In the genomic region with DNA sequence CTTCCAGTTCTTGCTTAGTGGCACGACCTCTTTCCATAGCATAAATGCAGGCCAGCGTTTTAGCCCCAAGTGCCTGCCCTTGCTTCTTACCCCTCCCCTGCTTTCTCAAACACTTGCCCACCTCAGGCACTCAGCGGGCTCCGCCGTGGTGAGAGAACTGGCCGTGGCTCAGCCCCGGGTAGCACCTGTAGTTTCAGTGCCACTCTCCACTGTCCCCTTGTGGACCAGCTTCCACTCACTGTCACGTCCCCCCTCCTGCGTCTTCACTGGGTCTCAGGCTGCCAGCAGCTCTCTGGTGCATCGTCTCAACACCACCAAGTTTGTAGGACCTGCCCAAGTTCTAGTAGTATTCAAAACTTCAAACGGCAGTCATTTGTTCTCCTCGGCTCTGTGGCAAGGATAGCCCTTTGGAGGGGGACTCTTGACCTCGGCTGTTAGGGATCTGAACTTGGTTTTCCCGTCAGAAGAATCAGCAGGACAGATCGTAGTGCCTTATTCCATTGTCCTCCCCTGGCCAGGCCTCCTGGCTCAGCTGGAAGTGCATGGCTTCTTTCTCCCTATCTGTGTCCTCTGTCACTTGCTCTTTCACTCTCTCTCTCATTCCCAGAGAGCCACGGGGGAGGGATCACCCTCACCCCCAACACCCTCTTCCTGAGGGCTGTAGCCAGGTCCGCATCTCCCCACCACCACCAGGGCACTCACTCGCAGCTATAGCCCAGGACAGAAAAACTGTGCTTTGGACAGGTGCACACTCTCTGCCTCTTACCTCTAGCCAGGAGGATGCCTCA, we compare ENCODE assay signal across 25 cellular contexts.
"Had no signal": no experiment of that assay in that cellular context is flagged by ENCODE, and none has a peak within 500 bp of the region (broad histone marks: within the 10 kb centered on the region; RNA-seq: fewer than 3 reads in every experiment).

No MANE protein-coding gene starts in this region.

- ATAC-seq: activated CD8-positive, alpha-beta memory T cell treated with anti-CD3 and anti-CD28 coated beads, Interleukin-2, amount 10 ng/mL, durations not matched to agents 7 days and 5 days; activated CD8-positive, alpha-beta T cell treated with anti-CD3 and anti-CD28 coated beads for 36 hours; esophagus mucosa; pancreas had no signal

- H3K4me3 Mint-ChIP-seq: activated CD4-positive, alpha-beta T cell treated with anti-CD3 and anti-CD28 coated beads, Interleukin-2, amount 10 ng/mL, durations not matched to agents 7 days and 5 days; activated CD8-positive, alpha-beta memory T cell treated with anti-CD3 and anti-CD28 coated beads, Interleukin-2, amount 10 ng/mL, durations not matched to agents 7 days and 5 days; activated CD8-positive, alpha-beta T cell treated with anti-CD3 and anti-CD28 coated beads for 36 hours; activated naive CD4-positive, alpha-beta T cell treated with anti-CD3 and anti-CD28 coated beads, Interleukin-2, amount 50 U/mL, for 24 hours; brain; nephron; T-helper 2 cell treated with Interferon-gamma antibody and Interleukin-4, amounts not matched to agents 5 μg/mL and 100 μg/mL, for 36 hours had no signal

- H3K27me3 Mint-ChIP-seq: activated CD4-positive, alpha-beta T cell treated with anti-CD3 and anti-CD28 coated beads, Interleukin-2, amount 10 ng/mL, durations not matched to agents 7 days and 5 days; activated CD8-positive, alpha-beta memory T cell treated with anti-CD3 and anti-CD28 coated beads, Interleukin-2, amount 10 ng/mL, durations not matched to agents 7 days and 5 days; activated CD8-positive, alpha-beta T cell treated with anti-CD3 and anti-CD28 coated beads for 36 hours; activated naive CD4-positive, alpha-beta T cell treated with anti-CD3 and anti-CD28 coated beads, Interleukin-2, amount 50 U/mL, for 24 hours; brain had no signal

- H3K9me3 Mint-ChIP-seq: activated CD4-positive, alpha-beta T cell treated with anti-CD3 and anti-CD28 coated beads, Interleukin-2, amount 10 ng/mL, durations not matched to agents 7 days and 5 days; activated CD8-positive, alpha-beta T cell treated with anti-CD3 and anti-CD28 coated beads for 36 hours; activated naive CD4-positive, alpha-beta T cell treated with anti-CD3 and anti-CD28 coated beads, Interleukin-2, amount 50 U/mL, for 24 hours; brain; nephron; T-helper 2 cell treated with Interferon-gamma antibody and Interleukin-4, amounts not matched to agents 5 μg/mL and 100 μg/mL, for 36 hours had no signal

- H3K4me1 ChIP-seq: pancreas had no signal

- H3K36me3 ChIP-seq: uterus had no signal

- H3K27me3 ChIP-seq: pancreas, stomach, suprapubic skin, tibial nerve, uterus had no signal

- H3K9me3 ChIP-seq: pancreas, stomach, suprapubic skin, tibial nerve, uterus had no signal

- DNase-seq: activated CD4-positive, alpha-beta T cell treated with anti-CD3 and anti-CD28 coated beads, Interleukin-2, amount 10 ng/mL, durations not matched to agents 7 days and 5 days; activated CD4-positive, CD25-positive, alpha-beta regulatory T cell treated with anti-CD3 and anti-CD28 coated beads, Interleukin-2, amount 50 U/mL, for 72 hours; activated CD8-positive, alpha-beta memory T cell treated with anti-CD3 and anti-CD28 coated beads, Interleukin-2, amount 10 ng/mL, durations not matched to agents 7 days and 5 days; activated CD8-positive, alpha-beta T cell treated with anti-CD3 and anti-CD28 coated beads for 36 hours; activated gamma-delta T cell; activated T-cell treated with anti-CD3 and anti-CD28 coated beads for 4 hours; anterior cingulate cortex; caudate nucleus; dermis blood vessel endothelial cell; effector CD8-positive, alpha-beta T cell; foreskin melanocyte; hypothalamus; mesenchymal stem cell; pancreas; stimulated activated CD4-positive, alpha-beta T cell treated with anti-CD3 and anti-CD28 coated beads, Interleukin-4, amount 100 ng/mL, for 4 hours; stomach; uterus; WERI-Rb-1 had no signal

- H3K27ac ChIP-seq: pancreas, stomach, suprapubic skin, tibial nerve, uterus, WERI-Rb-1 had no signal

- H3K4me3 ChIP-seq: pancreas, stomach, suprapubic skin, tibial nerve, uterus had no signal

- H3K36me3 Mint-ChIP-seq: activated CD8-positive, alpha-beta memory T cell treated with anti-CD3 and anti-CD28 coated beads, Interleukin-2, amount 10 ng/mL, durations not matched to agents 7 days and 5 days had no signal

- H3K4me1 Mint-ChIP-seq: activated CD4-positive, alpha-beta T cell treated with anti-CD3 and anti-CD28 coated beads, Interleukin-2, amount 10 ng/mL, durations not matched to agents 7 days and 5 days; activated naive CD4-positive, alpha-beta T cell treated with anti-CD3 and anti-CD28 coated beads, Interleukin-2, amount 50 U/mL, for 24 hours had no signal

- H3K27ac Mint-ChIP-seq: activated CD4-positive, alpha-beta T cell treated with anti-CD3 and anti-CD28 coated beads, Interleukin-2, amount 10 ng/mL, durations not matched to agents 7 days and 5 days; activated CD8-positive, alpha-beta memory T cell treated with anti-CD3 and anti-CD28 coated beads, Interleukin-2, amount 10 ng/mL, durations not matched to agents 7 days and 5 days; activated CD8-positive, alpha-beta T cell treated with anti-CD3 and anti-CD28 coated beads for 36 hours; activated naive CD4-positive, alpha-beta T cell treated with anti-CD3 and anti-CD28 coated beads, Interleukin-2, amount 50 U/mL, for 24 hours; nephron; T-helper 2 cell treated with Interferon-gamma antibody and Interleukin-4, amounts not matched to agents 5 μg/mL and 100 μg/mL, for 36 hours had no signal
